ENCODE assay signal across 18 cellular contexts in the genomic region with DNA sequence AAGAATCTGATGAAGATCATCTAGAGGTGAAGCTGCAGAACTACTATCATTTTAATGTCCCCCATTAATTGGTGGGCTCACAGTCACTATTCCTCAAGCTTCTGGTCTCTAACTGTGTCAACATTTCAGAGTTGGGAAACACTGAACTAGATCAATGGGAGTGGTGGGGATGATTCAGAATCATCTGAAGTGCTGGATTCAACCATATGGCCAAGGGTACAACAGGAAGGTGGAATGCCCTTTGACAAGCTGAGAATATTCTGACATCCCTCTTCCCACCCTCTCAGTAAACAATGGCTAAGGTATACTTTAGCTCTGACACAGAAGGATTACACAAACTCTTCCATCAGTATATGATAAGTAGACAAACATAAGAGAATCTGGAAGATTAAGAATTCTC. TPM values are rescaled to one million over a fixed set of nuclear protein-coding genes. Genes with fewer than 3 reads are reported as not detected.
DNase-seq lines count a peak whose midpoint lies in the region; ATAC-seq and TF ChIP-seq lines count a peak whose summit lies in the region.
"Had no signal": no experiment of that assay in that cellular context is flagged by ENCODE, and none has a peak within 500 bp of the region (broad histone marks: within the 10 kb centered on the region; RNA-seq: fewer than 3 reads in every experiment).

No MANE protein-coding gene starts in this region.

- BruUV-seq in Caco-2 (replicated peaks; lab: Mats Ljungman, UMichigan), result no TSS peak

- H3K9me3 Mint-ChIP-seq in Caco-2 (ENCODE audit: unreplicated experiment) (no peaks in the 10 kb centered on the region), brain (no peaks in the 10 kb centered on the region)
- H3K9me3 Mint-ChIP-seq: activated naive CD8-positive, alpha-beta T cell treated with anti-CD3 and anti-CD28 coated beads, Interleukin-2, amount 10 ng/mL, durations not matched to agents 7 days and 5 days; IgD-negative memory B cell; naive B cell had no signal

- H3K27me3 Mint-ChIP-seq in Caco-2 (ENCODE audit: insufficient read depth, unreplicated experiment) (no peaks in the 10 kb centered on the region), brain (peaks cover 3% of the 10 kb centered on the region)
- H3K27me3 Mint-ChIP-seq: activated naive CD8-positive, alpha-beta T cell treated with anti-CD3 and anti-CD28 coated beads, Interleukin-2, amount 10 ng/mL, durations not matched to agents 7 days and 5 days; IgD-negative memory B cell; naive B cell had no signal

- DNase-seq in Caco-2, result peak in 1 of 2 experiments; percentile 23
- peak; percentile 38 for DNase-seq in HuH-7 (ENCODE audit: low spot score)
- no peak for DNase-seq in left colon
- DNase-seq in HUDEP-2 (lab: John Stamatoyannopoulos, UW; ENCODE audit: unreplicated experiment in 76 of 76), result no peak
- no peak for DNase-seq in HEK293T (ENCODE audit: extremely low spot score)
- no peak for DNase-seq in A172 (ENCODE audit: low spot score)
- DNase-seq: activated naive CD8-positive, alpha-beta T cell treated with anti-CD3 and anti-CD28 coated beads, Interleukin-2, amount 10 ng/mL, durations not matched to agents 7 days and 5 days; kidney glomerular epithelial cell; naive B cell; NCI-H1694 treated with DMSO at 0.1 percent for 48 hours; NCI-H748 treated with DMSO at 0.1 percent for 48 hours; right cardiac atrium; stimulated activated naive CD4-positive, alpha-beta T cell treated with Interleukin-2 at 50 U/mL for 16 hours had no signal

- H3K4me3 ChIP-seq in Caco-2 (ENCODE audit: low read depth, low read length), result no peak overlapping the region

- peaks cover 33% of the 10 kb centered on the region for H3K4me1 Mint-ChIP-seq in Caco-2 (ENCODE audit: low read depth, unreplicated experiment)
- H3K4me1 Mint-ChIP-seq in brain, result peaks cover 53% of the 10 kb centered on the region

- H3K36me3 Mint-ChIP-seq in Caco-2 (ENCODE audit: insufficient read depth, unreplicated experiment) (peaks cover 6% of the 10 kb centered on the region), brain (no peaks in the 10 kb centered on the region)
- H3K36me3 Mint-ChIP-seq: IgD-negative memory B cell, naive B cell had no signal

- no peak for TF ChIP-seq CTCF in Caco-2 (IDR thresholded peaks at IDR 0.05; ENCODE audit: insufficient read depth in 1 of 2, low read depth in 1 of 2, low read length in 1 of 2, severe bottlenecking in 1 of 2, unreplicated experiment in 1 of 2)
- no peak for TF ChIP-seq CTCF in brain (conservative IDR thresholded peaks at IDR 0.05)

- H3K36me3 ChIP-seq in Caco-2 (ENCODE audit: control insufficient read depth, insufficient read depth, low read length), result no peaks in the 10 kb centered on the region

- peaks cover 32% of the 10 kb centered on the region for H3K4me1 ChIP-seq in Caco-2

- CTCF ChIA-PET in Caco-2 (lab: Charles Lee) (interaction anchor here (0.6 to 1.5 kb wide), 2 partner anchors 10 to 45 kb away, joined by 4 read pairs; no protein-coding TSS in a partner anchor), HEK293T (lab: Yijun Ruan, JAX) (no interaction called here)

- H3K4me3 Mint-ChIP-seq in Caco-2 (ENCODE audit: unreplicated experiment) (no peak overlapping the region), brain (peak overlapping the region in 1 of 5 experiments; percentile 31)
- H3K4me3 Mint-ChIP-seq: activated naive CD8-positive, alpha-beta T cell treated with anti-CD3 and anti-CD28 coated beads, Interleukin-2, amount 10 ng/mL, durations not matched to agents 7 days and 5 days; naive B cell had no signal

- H3K27me3 ChIP-seq in Caco-2 (replicated peaks; ENCODE audit: control insufficient read depth, insufficient read depth, low read length), result no peaks in the 10 kb centered on the region

- POLR2A ChIA-PET in Caco-2 (lab: Charles Lee), result no interaction called here
- POLR2A ChIA-PET in HEK293T (lab: Yijun Ruan, JAX), result no interaction called here

- ATAC-seq in left colon, result peak; percentile 90
- ATAC-seq in HG03439 (IDR thresholded peaks at IDR 0.05; ENCODE audit: unreplicated experiment), result no peak
- ATAC-seq: right cardiac atrium had no signal

- no peaks in the 10 kb centered on the region for H3K9me3 ChIP-seq in Caco-2

- H3K27ac Mint-ChIP-seq in Caco-2 (ENCODE audit: unreplicated experiment), result peak overlapping the region; percentile 0
- H3K27ac Mint-ChIP-seq in brain, result peak overlapping the region in 4 of 5 experiments; percentile 0 to 95 (median 84)

- intact Hi-C loops in Caco-2 (cut with micrococcal nuclease; ENCODE audit: unreplicated experiment) (no loop called here), left colon (cut with DNase I, micrococcal nuclease) (loop anchor here in 1 of 2 donors (10.0 kb wide), 1 partner anchor 75 kb away; no protein-coding TSS in a partner anchor)

TF ChIP-seq in HEK293T, 16 proteins besides CTCF, POLR2A, EP300 and RAD21:
- TF ChIP-seq ZNF384 (IDR thresholded peaks at IDR 0.05) (no peak), L3MBTL2 (conservative IDR thresholded peaks at IDR 0.05) (no peak), SP1 (IDR thresholded peaks at IDR 0.05) (no peak), HDGF (IDR thresholded peaks at IDR 0.05; ENCODE audit: borderline replicate concordance) (no peak), SUZ12 (IDR thresholded peaks at IDR 0.05) (no peak), NFRKB (IDR thresholded peaks at IDR 0.05) (no peak), CTBP1 (IDR thresholded peaks at IDR 0.05; ENCODE audit: borderline replicate concordance) (no peak)
TF ChIP-seq in HEK293T: peak in this region for 0.

RNA-seq across cellular contexts. Expression of a gene that starts 16.0 kb away (rescaled TPM):
- total RNA-seq in Caco-2 (2022), result 27.9 and 29.6 TPM in 2 replicates
- 25.3 TPM for polyA plus RNA-seq in brain (ENCODE audit: insufficient read depth, low read depth, low replicate concordance)
- 10 to 100 TPM; 53.4 to 60.8 TPM for total RNA-seq in left colon
- total RNA-seq in A172 (2014; rRNA removed; shearing (Covaris generic)), result 12.5 and 12.8 TPM in 2 replicates

RNA-seq across cellular contexts. Expression of a gene that starts 40.1 kb away (rescaled TPM):
- 31.8 and 31.9 TPM in 2 replicates for total RNA-seq in Caco-2 (2022)
- 16.2 TPM for polyA plus RNA-seq in brain (ENCODE audit: insufficient read depth, low read depth, low replicate concordance)
- total RNA-seq in left colon, result 1 to 10 TPM; 8.8 to 8.9 TPM
- total RNA-seq in A172 (2014; rRNA removed; shearing (Covaris generic)), result 11.0 and 11.3 TPM in 2 replicates

RNA-seq across cellular contexts. Expression of a gene that starts 41.9 kb away (rescaled TPM):
- total RNA-seq in Caco-2 (2022), result not detected in 2 replicates
- not detected for polyA plus RNA-seq in brain (ENCODE audit: insufficient read depth, low read depth, low replicate concordance)
- not detected for total RNA-seq in left colon
- total RNA-seq in A172 (2014; rRNA removed; shearing (Covaris generic)), result not detected in 2 replicates
- total RNA-seq: activated naive CD8-positive, alpha-beta T cell treated with anti-CD3 and anti-CD28 coated beads, Interleukin-2, amount 10 ng/mL, durations not matched to agents 7 days and 5 days; right cardiac atrium; RPMI7951 had no signal
- polyA plus RNA-seq: BJ, IgD-negative memory B cell, right cardiac atrium had no signal
